8 cellular contexts compared by ENCODE assay signal in the genomic region with DNA sequence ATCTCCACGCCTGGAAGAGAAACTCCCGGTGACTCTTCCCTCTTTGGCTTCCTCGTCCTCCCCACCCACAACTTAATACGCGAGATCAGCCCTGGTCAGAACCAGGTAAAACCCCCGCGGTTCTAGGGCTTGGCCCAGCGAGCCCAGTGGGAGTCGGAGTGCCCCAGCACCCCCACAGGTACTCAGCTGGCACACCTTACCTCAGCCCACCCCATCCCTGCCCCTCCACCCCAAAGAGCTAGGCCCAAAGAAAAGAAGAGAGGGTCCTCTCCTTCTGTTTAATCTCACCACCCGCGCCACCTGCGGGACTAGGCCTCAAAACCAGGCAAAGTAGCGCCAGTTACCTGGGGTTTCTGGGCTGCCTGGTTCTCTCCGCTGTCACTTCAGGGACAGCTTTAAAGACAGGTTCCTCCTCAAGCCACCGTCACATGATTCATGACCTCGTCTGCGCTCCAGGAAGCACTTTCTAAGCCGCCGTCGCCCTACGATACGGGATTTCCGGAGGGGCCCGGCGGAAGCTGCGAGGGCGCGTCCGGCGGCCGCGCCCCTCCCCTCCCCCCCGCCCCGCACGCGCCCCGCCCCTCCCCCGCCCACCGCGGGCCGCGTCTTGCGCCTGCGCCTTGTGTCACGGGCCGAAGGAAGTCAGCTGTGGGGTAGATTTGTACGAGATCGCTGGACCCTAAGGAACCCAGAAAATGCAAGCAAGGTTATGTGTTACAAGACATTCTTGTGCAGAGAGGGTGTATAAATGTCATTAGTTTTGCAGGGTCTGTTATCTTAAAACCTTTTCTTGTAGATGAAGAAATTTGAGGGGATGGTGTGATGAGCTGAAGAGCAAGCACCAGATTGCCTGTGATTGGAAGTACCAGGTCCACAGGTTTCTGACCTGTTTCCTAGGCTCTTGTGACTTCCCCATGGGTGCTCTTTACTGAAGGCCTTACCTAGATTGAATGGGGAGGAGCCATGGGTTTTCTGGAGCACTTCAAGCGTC. TPM values are rescaled to one million over a fixed set of nuclear protein-coding genes. Genes with fewer than 3 reads are reported as not detected.
A peak's percentile ranks its signal among the peaks of the same experiment; 100 is the strongest.
DNase-seq lines count a peak whose midpoint lies in the region; ATAC-seq and TF ChIP-seq lines count a peak whose summit lies in the region.

A gene with protein sequence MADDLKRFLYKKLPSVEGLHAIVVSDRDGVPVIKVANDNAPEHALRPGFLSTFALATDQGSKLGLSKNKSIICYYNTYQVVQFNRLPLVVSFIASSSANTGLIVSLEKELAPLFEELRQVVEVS (minus strand): TSS at position 437 of the 991 bp plus-strand sequence. CDS start 464 bp downstream, outside the sequence.

- ATAC-seq in GM18499 (IDR thresholded peaks at IDR 0.05; ENCODE audit: insufficient read depth, unreplicated experiment) = peak; percentile 99
- ATAC-seq in HG02938 (IDR thresholded peaks at IDR 0.05; ENCODE audit: unreplicated experiment) = peak; percentile 100
- ATAC-seq in T-helper 17 cell = peak; percentile 99
- ATAC-seq in left ventricle myocardium superior = peak; percentile 99
- peak; percentile 100 for ATAC-seq in upper lobe of right lung

- H3K4me1 Mint-ChIP-seq in T-helper 17 cell (peaks cover 27% of the 10 kb centered on the region), progenitor cell of endocrine pancreas (ENCODE audit: low read depth) (peaks cover 15% of the 10 kb centered on the region)

- no peaks in the 10 kb centered on the region for H3K27me3 Mint-ChIP-seq in T-helper 17 cell
- H3K27me3 Mint-ChIP-seq in progenitor cell of endocrine pancreas = no peaks in the 10 kb centered on the region

- H3K9me3 Mint-ChIP-seq in progenitor cell of endocrine pancreas (ENCODE audit: low read depth) = no peaks in the 10 kb centered on the region

- H3K9me3 ChIP-seq in T-helper 17 cell (ENCODE audit: control insufficient read depth, low read length, poor library complexity, severe bottlenecking) (no peaks in the 10 kb centered on the region), upper lobe of right lung (no peaks in the 10 kb centered on the region)

- peak; percentile 39 to 65 for DNase-seq in NCI-H187 (lab: John Stamatoyannopoulos, UW)
- DNase-seq in T-helper 17 cell = peak; percentile 79 to 87 (median 81)
- peak; percentile 16 to 93 (median 83) for DNase-seq in amygdala (lab: John Stamatoyannopoulos, UW)
- peak; percentile 93 for DNase-seq in left ventricle myocardium superior
- peak; percentile 62 for DNase-seq in progenitor cell of endocrine pancreas (ENCODE audit: low spot score, unreplicated experiment)
- DNase-seq in upper lobe of right lung = peak; percentile 95

- H3K4me3 Mint-ChIP-seq in T-helper 17 cell = peak within 1 kb of the TSS; percentile 97
- peak within 1 kb of the TSS; percentile 99 for H3K4me3 Mint-ChIP-seq in progenitor cell of endocrine pancreas (ENCODE audit: low read depth)

- H3K4me3 ChIP-seq in upper lobe of right lung = peak within 1 kb of the TSS; percentile 81

- H3K4me1 ChIP-seq in upper lobe of right lung = peaks cover 16% of the 10 kb centered on the region

- no peaks in the 10 kb centered on the region for H3K36me3 Mint-ChIP-seq in T-helper 17 cell (ENCODE audit: low read depth)
- peaks cover 4% of the 10 kb centered on the region for H3K36me3 Mint-ChIP-seq in progenitor cell of endocrine pancreas (ENCODE audit: insufficient read depth)

- no peaks in the 10 kb centered on the region for H3K27me3 ChIP-seq in upper lobe of right lung

- peaks cover 13% of the 10 kb centered on the region for H3K36me3 ChIP-seq in upper lobe of right lung

- peak within 1 kb of the TSS; percentile 93 for H3K27ac Mint-ChIP-seq in T-helper 17 cell
- peak within 1 kb of the TSS; percentile 99 for H3K27ac Mint-ChIP-seq in progenitor cell of endocrine pancreas

- peak within 1 kb of the TSS; percentile 89 for H3K27ac ChIP-seq in upper lobe of right lung

- intact Hi-C loops in left ventricle myocardium superior (cut with micrococcal nuclease) = loop anchor here (5.0 kb wide), 2 partner anchors 53 to 332 kb away; a partner anchor contains a TSS
- intact Hi-C loops in upper lobe of right lung (cut with DNase I) = no loop called here

- TF ChIP-seq CTCF in progenitor cell of endocrine pancreas (IDR thresholded peaks at IDR 0.05; ENCODE audit: unreplicated experiment) (no peak), upper lobe of right lung (IDR thresholded peaks at IDR 0.05) (no peak)

RNA-seq across cellular contexts. Expression of the gene that starts here (rescaled TPM):
- 10 to 100 TPM; 17.9 to 22.4 TPM for total RNA-seq in T-helper 17 cell
- 38.9 TPM for total RNA-seq in left ventricle myocardium superior
- 58.0 and 58.2 TPM in 2 replicates for total RNA-seq in progenitor cell of endocrine pancreas
- total RNA-seq in upper lobe of right lung = 43.5 TPM

Comparison
In these comparisons a context has a peak if more than half of its experiments do, and no peak if none do; other contexts are left out.
1. Peak in every context shown above with its lines: DNase-seq, ATAC-seq, H3K4me3 ChIP-seq and H3K27ac ChIP-seq.